In genomic region chr2:147182260-147182659, GRCh38 we compare ENCODE assay signal across 8 cellular contexts.
DNase-seq lines count a peak whose midpoint lies in the region; ATAC-seq and TF ChIP-seq lines count a peak whose summit lies in the region.

No MANE protein-coding gene starts in this region.

- H3K27me3 ChIP-seq in heart right ventricle (no peaks in the 10 kb centered on the region), psoas muscle (ENCODE audit: insufficient read depth in 3 of 3, low read length in 2 of 3) (no peaks in the 10 kb centered on the region), sigmoid colon (no peaks in the 10 kb centered on the region)

- DNase-seq in activated T-cell treated with anti-CD3 and anti-CD28 coated beads, Interleukin-2, amount 50 U/mL, for 48 hours: peak; percentile 54 to 61
- DNase-seq in stimulated activated CD4-positive, alpha-beta T cell treated with anti-CD3 and anti-CD28 coated beads, Interleukin-4, amount 100 ng/mL, for 4 hours: peak; percentile 24 to 66
- no peak for DNase-seq in NCI-H1436 (lab: John Stamatoyannopoulos, UW)
- no peak for DNase-seq in heart right ventricle
- DNase-seq in psoas muscle: no peak
- no peak for DNase-seq in sigmoid colon

- TF ChIP-seq CTCF in heart right ventricle (IDR thresholded peaks at IDR 0.05) (no peak), psoas muscle (IDR thresholded peaks at IDR 0.05) (no peak), sigmoid colon (IDR thresholded peaks at IDR 0.05) (no peak)

- intact Hi-C loops in heart right ventricle (cut with DNase I): no loop called here
- intact Hi-C loops in psoas muscle (cut with DNase I): no loop called here
- intact Hi-C loops in sigmoid colon (cut with DNase I): no loop called here

- peak; percentile 80 for ATAC-seq in GM21367 (IDR thresholded peaks at IDR 0.05; ENCODE audit: unreplicated experiment)
- ATAC-seq in HG03354 (IDR thresholded peaks at IDR 0.05; ENCODE audit: poor library complexity, severe bottlenecking, unreplicated experiment): peak; percentile 74
- ATAC-seq in heart right ventricle: no peak
- no peak for ATAC-seq in psoas muscle

- 64 to 75% methylated on average over 4 of the region's 4 CpGs for WGBS in heart right ventricle, 2 donors
- WGBS in psoas muscle, 3 donors: 80 to 85% (median 81%) methylated on average over 4 of the region's 4 CpGs
- 57 to 69% methylated on average over 4 of the region's 4 CpGs for WGBS in sigmoid colon, 2 donors

- H3K4me3 ChIP-seq in heart right ventricle (no peak overlapping the region), psoas muscle (no peak overlapping the region), sigmoid colon (no peak overlapping the region)

- H3K27ac ChIP-seq in heart right ventricle (no peak overlapping the region), psoas muscle (no peak overlapping the region), sigmoid colon (no peak overlapping the region)

- TF ChIP-seq EP300 in sigmoid colon (IDR thresholded peaks at IDR 0.05): no peak

- H3K36me3 ChIP-seq in heart right ventricle (no peaks in the 10 kb centered on the region), psoas muscle (ENCODE audit: insufficient read depth in 1 of 2, low read depth in 1 of 2) (no peaks in the 10 kb centered on the region), sigmoid colon (no peaks in the 10 kb centered on the region)

- TF ChIP-seq POLR2A in sigmoid colon (IDR thresholded peaks at IDR 0.05): no peak

- H3K4me1 ChIP-seq in heart right ventricle (no peaks in the 10 kb centered on the region), psoas muscle (no peaks in the 10 kb centered on the region), sigmoid colon (no peaks in the 10 kb centered on the region)

- H3K9me3 ChIP-seq in heart right ventricle (peaks cover 0 to 25% (median 4%) of the 10 kb centered on the region in 11 donors), psoas muscle (no peaks in the 10 kb centered on the region), sigmoid colon (no peaks in the 10 kb centered on the region)

Comparison
In these comparisons a context has a peak if more than half of its experiments do, and no peak if none do; other contexts are left out.
1. ATAC-seq: peak in GM21367 (single experiment) and HG03354 (single experiment); none in heart right ventricle (0 of 8) and psoas muscle (0 of 4).
2. DNase-seq: peak in activated T-cell treated with anti-CD3 and anti-CD28 coated beads, Interleukin-2, amount 50 U/mL, for 48 hours (2 of 2) and stimulated activated CD4-positive, alpha-beta T cell treated with anti-CD3 and anti-CD28 coated beads, Interleukin-4, amount 100 ng/mL, for 4 hours (2 of 2); none in NCI-H1436 (single experiment), heart right ventricle (0 of 2), psoas muscle (0 of 2) and sigmoid colon (single experiment).